ENCODE assay signal across 2 cellular contexts in the genomic region with DNA sequence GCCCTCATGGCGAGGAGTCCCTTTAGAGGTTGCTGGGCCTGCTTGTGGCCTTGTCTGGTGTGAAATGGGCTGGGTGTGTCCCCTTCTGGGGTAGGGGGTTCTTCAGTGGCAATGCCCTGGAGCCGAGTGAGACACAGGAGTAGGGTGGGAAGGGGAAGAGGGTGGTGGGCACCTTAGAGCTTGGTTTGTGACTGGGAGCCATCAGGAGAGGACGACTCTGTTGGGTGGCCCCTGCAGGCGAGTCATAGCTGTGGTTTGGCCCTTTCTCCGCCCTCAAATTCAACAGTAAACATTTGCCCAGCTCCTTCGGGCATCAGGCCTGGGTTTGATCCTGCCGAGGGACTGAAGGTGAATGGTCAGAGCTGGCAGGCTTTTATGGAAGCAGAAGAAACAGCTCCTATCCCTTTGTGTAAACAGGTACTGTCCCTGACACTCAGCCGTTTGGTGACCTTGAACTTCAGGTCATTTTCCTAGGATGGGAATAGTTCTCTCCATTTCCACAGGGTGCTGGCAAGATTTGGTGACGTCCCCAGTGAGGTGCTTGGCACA.
TF ChIP-seq lines count a peak whose summit lies in the region.

No MANE protein-coding gene starts in this region.

TF ChIP-seq in IMR-90, 13 proteins besides CTCF, POLR2A, EP300 and RAD21:
- TF ChIP-seq FOS (IDR thresholded peaks at IDR 0.05; ENCODE audit: low read depth, low read length): no peak
- TF ChIP-seq, protein P1, sequence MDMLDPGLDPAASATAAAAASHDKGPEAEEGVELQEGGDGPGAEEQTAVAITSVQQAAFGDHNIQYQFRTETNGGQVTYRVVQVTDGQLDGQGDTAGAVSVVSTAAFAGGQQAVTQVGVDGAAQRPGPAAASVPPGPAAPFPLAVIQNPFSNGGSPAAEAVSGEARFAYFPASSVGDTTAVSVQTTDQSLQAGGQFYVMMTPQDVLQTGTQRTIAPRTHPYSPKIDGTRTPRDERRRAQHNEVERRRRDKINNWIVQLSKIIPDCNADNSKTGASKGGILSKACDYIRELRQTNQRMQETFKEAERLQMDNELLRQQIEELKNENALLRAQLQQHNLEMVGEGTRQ (IDR thresholded peaks at IDR 0.05; ENCODE audit: low read depth, low read length): no peak
- TF ChIP-seq, protein P2, sequence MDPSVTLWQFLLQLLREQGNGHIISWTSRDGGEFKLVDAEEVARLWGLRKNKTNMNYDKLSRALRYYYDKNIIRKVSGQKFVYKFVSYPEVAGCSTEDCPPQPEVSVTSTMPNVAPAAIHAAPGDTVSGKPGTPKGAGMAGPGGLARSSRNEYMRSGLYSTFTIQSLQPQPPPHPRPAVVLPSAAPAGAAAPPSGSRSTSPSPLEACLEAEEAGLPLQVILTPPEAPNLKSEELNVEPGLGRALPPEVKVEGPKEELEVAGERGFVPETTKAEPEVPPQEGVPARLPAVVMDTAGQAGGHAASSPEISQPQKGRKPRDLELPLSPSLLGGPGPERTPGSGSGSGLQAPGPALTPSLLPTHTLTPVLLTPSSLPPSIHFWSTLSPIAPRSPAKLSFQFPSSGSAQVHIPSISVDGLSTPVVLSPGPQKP (IDR thresholded peaks at IDR 0.05; ENCODE audit: borderline replicate concordance, low read depth, low read length): no peak

TF ChIP-seq in K562, 482 proteins besides CTCF, POLR2A, EP300 and RAD21:
- TF ChIP-seq SRSF3 (IDR thresholded peaks at IDR 0.05; ENCODE audit: insufficient read depth, low read length) (no peak), BRCA1 (IDR thresholded peaks at IDR 0.05) (no peak), BRCA1 (CRISPR knock-in tag; IDR thresholded peaks at IDR 0.05) (0 out of 2 replicates have a peak, but pooled peaks have one; percentile 23)
